In the genomic region with DNA sequence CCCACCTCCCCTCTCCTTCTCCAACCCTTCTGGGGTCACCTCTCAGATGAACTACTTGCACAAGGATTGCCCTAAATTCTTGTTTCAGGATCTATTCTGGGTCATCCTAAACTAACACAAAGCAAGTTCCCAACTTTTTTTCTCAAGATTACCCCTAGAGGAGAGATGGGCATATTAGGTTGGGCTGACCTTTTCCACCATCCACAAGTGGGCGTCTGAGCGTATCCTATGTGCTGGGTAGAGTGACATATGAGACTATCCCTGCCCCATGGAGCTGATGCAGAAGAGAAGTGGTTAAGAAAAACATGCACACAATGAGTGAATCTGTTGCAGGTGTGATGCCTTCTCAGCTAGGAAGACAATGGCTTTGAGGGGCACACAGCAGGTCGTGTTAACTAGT, we compare ENCODE assay signal across 18 cellular contexts.
DNase-seq lines count a peak whose midpoint lies in the region; ATAC-seq, FAIRE-seq and TF ChIP-seq lines count a peak whose summit lies in the region.
"Had no signal": no experiment of that assay in that cellular context is flagged by ENCODE, and none has a peak within 500 bp of the region (broad histone marks: within the 10 kb centered on the region; RNA-seq: fewer than 3 reads in every experiment).

No MANE protein-coding gene starts in this region.

- peaks cover 3% of the 10 kb centered on the region for H3K27me3 Mint-ChIP-seq in H9 (ENCODE audit: low read depth)
- no peaks in the 10 kb centered on the region; the same call in 1 of the 2 replicates for H3K27me3 Mint-ChIP-seq in WTC11 (ENCODE audit: low read depth)

- H3K79me1 ChIP-seq in H9 (ENCODE audit: insufficient read depth, low read depth, low read length, poor library complexity, severe bottlenecking) (no peaks in the 10 kb centered on the region), H1 (ENCODE audit: low read depth, low read length) (no peaks in the 10 kb centered on the region)

- POLR2A ChIA-PET in WTC11 (lab: Charles Lee) (no interaction called here), H1 (lab: Charles Lee; ENCODE audit: partially characterized antibody) (no interaction called here)

- H3K9me3 Mint-ChIP-seq in H9 (no peaks in the 10 kb centered on the region; a peak in 1 of 5 replicates), WTC11 (peaks cover 25% of the 10 kb centered on the region)
- H3K9me3 Mint-ChIP-seq: CD8-positive, alpha-beta T cell had no signal

- no peak for TF ChIP-seq POLR2A in H1 (IDR thresholded peaks at IDR 0.05; ENCODE audit: control extremely low read depth in 1 of 2, low read depth in 2 of 2, low read length in 2 of 2)

- H2AFZ ChIP-seq in H9 (ENCODE audit: low read length) (no peak overlapping the region), H1 (ENCODE audit: low read length) (no peak overlapping the region), osteoblast (ENCODE audit: low read length) (no peak overlapping the region)

- H3K36me3 ChIP-seq in H1 (ENCODE audit: control insufficient read depth in 2 of 4, insufficient read depth in 4 of 4, low read length in 3 of 4) (no peaks in the 10 kb centered on the region), osteoblast (ENCODE audit: insufficient read depth, low read length) (no peaks in the 10 kb centered on the region), small intestine (ENCODE audit: control insufficient read depth in 2 of 2, insufficient read depth in 2 of 2, low read length in 2 of 2) (no peaks in the 10 kb centered on the region)
- H3K36me3 ChIP-seq: BLaER1 had no signal

- TF ChIP-seq RAD21 in H1 (IDR thresholded peaks at IDR 0.05 in 1 of 2, conservative IDR thresholded peaks at IDR 0.05 in 1 of 2; ENCODE audit: low read depth in 2 of 2, low read length in 2 of 2) = peak; percentile 14 to 31; a peak in 3 of 4 replicates

- H4K5ac ChIP-seq in H9 (ENCODE audit: insufficient read length, low read depth, low read length) = no peak overlapping the region
- H4K5ac ChIP-seq in H1 (ENCODE audit: insufficient read length, low read depth, low read length) = no peak overlapping the region

- no peak for FAIRE-seq in H1 (lab: Jason Lieb, UNC)
- FAIRE-seq in small intestine (lab: Jason Lieb, UNC) = no peak
- FAIRE-seq: G401.6, GM12892 had no signal

- H3K4me3 ChIP-seq in H1 (ENCODE audit: extremely low read depth in 1 of 4, insufficient read depth in 2 of 4, low read depth in 3 of 4, low read length in 4 of 4) (no peak overlapping the region), osteoblast (ENCODE audit: insufficient read depth, low read length) (no peak overlapping the region), small intestine (ENCODE audit: low read depth in 1 of 2, low read length in 2 of 2) (no peak overlapping the region)
- H3K4me3 ChIP-seq: BLaER1 had no signal

- H2BK5ac ChIP-seq in H9 (ENCODE audit: insufficient read length, low read length) (no peak overlapping the region), H1 (ENCODE audit: low read depth, low read length) (no peak overlapping the region)

- no CpG with 5 or more reads among the region's 3 CpGs for WGBS in H9 (ENCODE audit: extremely low coverage, insufficient read length, low lambda C conversion rate)
- WGBS in H1 (ENCODE audit: extremely low coverage in 1 of 2, insufficient coverage in 1 of 2, insufficient read length in 1 of 2, insufficient replicate concordance in 2 of 2, low coverage in 1 of 2, low lambda C conversion rate in 2 of 2, missing lambda C conversion rate in 1 of 2), 2 experiments = 85% methylated on average over 3 of the region's 3 CpGs; no CpG with 5 or more reads in 1 of the 2 experiments
- 66 to 73% (median 72%) methylated on average over 3 of the region's 3 CpGs for WGBS in small intestine, 3 donors

- no peaks in the 10 kb centered on the region for H4K20me1 ChIP-seq in H9 (ENCODE audit: control insufficient read depth, insufficient read depth, insufficient read length)
- H4K20me1 ChIP-seq in H1 (replicated peaks in 1 of 2; ENCODE audit: control insufficient read depth in 1 of 2, insufficient read depth in 2 of 2, low read length in 2 of 2) = peaks cover 0 to 2% of the 10 kb centered on the region in 2 experiments
- H4K20me1 ChIP-seq in osteoblast (ENCODE audit: insufficient read depth, low read length) = no peaks in the 10 kb centered on the region
- H4K20me1 ChIP-seq: BLaER1 had no signal

- no peaks in the 10 kb centered on the region for H3K79me2 ChIP-seq in H9 (ENCODE audit: insufficient read depth, low read length)
- no peaks in the 10 kb centered on the region for H3K79me2 ChIP-seq in H1 (ENCODE audit: control insufficient read depth in 1 of 2, insufficient read depth in 2 of 2, low read length in 2 of 2)
- H3K79me2 ChIP-seq in osteoblast (ENCODE audit: insufficient read depth, low read length) = no peaks in the 10 kb centered on the region

- CTCF ChIA-PET in WTC11 (lab: Charles Lee) (interaction anchor here (0.8 to 1.3 kb wide), 3 partner anchors 9 to 215 kb away, joined by 3 to 4 read pairs (median 4); no protein-coding TSS in a partner anchor), H1 (lab: Charles Lee; ENCODE audit: partially characterized antibody) (interaction anchor here (0.7 to 1.7 kb wide), 10 partner anchors 9 to 171 kb away, joined by 3 to 4 read pairs (median 3); no protein-coding TSS in a partner anchor)

- H3K4me3 Mint-ChIP-seq in H9 (no peak overlapping the region), WTC11 (no peak overlapping the region)
- H3K4me3 Mint-ChIP-seq: CD4-positive, CD25-positive, alpha-beta regulatory T cell; CD8-positive, alpha-beta T cell had no signal

- TF ChIP-seq CTCF in H9 (conservative IDR thresholded peaks at IDR 0.05) (peak; percentile 20; the same call in 1 of the 3 replicates), WTC11 (IDR thresholded peaks at IDR 0.05) (no peak), H1 (IDR thresholded peaks at IDR 0.05; ENCODE audit: control extremely low read depth in 1 of 3, insufficient read depth in 1 of 3, low read depth in 1 of 3, low read length in 3 of 3) (peak; percentile 5 to 56 (median 43)), osteoblast (IDR thresholded peaks at IDR 0.05; ENCODE audit: extremely low read depth, low read depth, low read length) (peak; percentile 5)

- H3K36me3 Mint-ChIP-seq in H9 (ENCODE audit: insufficient read depth in 1 of 3, low read depth in 3 of 3) = no peaks in the 10 kb centered on the region
- peaks cover 5% of the 10 kb centered on the region; the same call in 1 of the 2 replicates for H3K36me3 Mint-ChIP-seq in WTC11
- H3K36me3 Mint-ChIP-seq: CD4-positive, CD25-positive, alpha-beta regulatory T cell; CD8-positive, alpha-beta T cell had no signal

- H4K91ac ChIP-seq in H9 (ENCODE audit: insufficient read length, low read depth, low read length) (no peak overlapping the region), H1 (replicated peaks; ENCODE audit: insufficient read length, low read length) (no peak overlapping the region)

- H3K23ac ChIP-seq in H9 (ENCODE audit: insufficient read length, low read depth, low read length) (no peak overlapping the region), H1 (ENCODE audit: insufficient read length) (no peak overlapping the region)

- no peak overlapping the region for H3K27ac Mint-ChIP-seq in H9
- no peak overlapping the region for H3K27ac Mint-ChIP-seq in WTC11
- H3K27ac Mint-ChIP-seq: CD4-positive, CD25-positive, alpha-beta regulatory T cell; CD8-positive, alpha-beta T cell had no signal

- H3K27ac ChIP-seq in H9 (ENCODE audit: insufficient read length, low read depth, low read length) (no peak overlapping the region), H1 (ENCODE audit: low read depth, low read length) (no peak overlapping the region), osteoblast (ENCODE audit: low read depth, low read length) (no peak overlapping the region), small intestine (ENCODE audit: low read depth in 1 of 2, low read length in 1 of 2) (no peak overlapping the region)
- H3K27ac ChIP-seq: BLaER1, C4-2B had no signal

- TF ChIP-seq EP300 in H1 (IDR thresholded peaks at IDR 0.05; ENCODE audit: borderline replicate concordance in 1 of 2, low read depth in 2 of 2, low read length in 2 of 2) = no peak

- no peaks in the 10 kb centered on the region for H3K23me2 ChIP-seq in H9 (ENCODE audit: insufficient read length, low read depth, low read length, poor library complexity, severe bottlenecking)
- no peaks in the 10 kb centered on the region for H3K23me2 ChIP-seq in H1 (ENCODE audit: low read depth, low read length)

- DNase-seq in H9 (no peak), WTC11 (ENCODE audit: low spot score) (no peak), H1 (ENCODE audit: low read depth in 1 of 2, low spot score in 2 of 2) (no peak), osteoblast (ENCODE audit: insufficient read length, low spot score, missing footprints) (peak; percentile 47), T1000 (lab: John Stamatoyannopoulos, UW) (no peak), NCI-H1092 (lab: John Stamatoyannopoulos, UW) (no peak), small intestine (no peak)
- DNase-seq: Caco-2; CD4-positive, CD25-positive, alpha-beta regulatory T cell; CD8-positive, alpha-beta T cell; DMS153; DND-41; HCEC 1CT had no signal

- no peak overlapping the region for H2AK5ac ChIP-seq in H9 (ENCODE audit: insufficient read length, low read length)
- H2AK5ac ChIP-seq in H1 (ENCODE audit: low read depth, low read length) = no peak overlapping the region

- H3T11ph ChIP-seq in H9 (ENCODE audit: low read length) = no peak overlapping the region

- no peaks in the 10 kb centered on the region for H3K9me3 ChIP-seq in H9 (ENCODE audit: control insufficient read depth, low read depth, low read length)
- no peaks in the 10 kb centered on the region for H3K9me3 ChIP-seq in H1 (ENCODE audit: insufficient read depth in 2 of 2, low read depth in 1 of 2, low read length in 1 of 2)
- no peaks in the 10 kb centered on the region for H3K9me3 ChIP-seq in osteoblast (ENCODE audit: low read depth, low read length)
- H3K9me3 ChIP-seq in small intestine (ENCODE audit: control insufficient read depth, low read depth) = no peaks in the 10 kb centered on the region
- H3K9me3 ChIP-seq: Caco-2 had no signal

- H3K4ac ChIP-seq in H9 (ENCODE audit: low read depth, low read length) = no peak overlapping the region
- no peak overlapping the region for H3K4ac ChIP-seq in H1 (replicated peaks; ENCODE audit: insufficient read length, low read depth, low read length)

- H2BK120ac ChIP-seq in H9 (ENCODE audit: low read depth, low read length, poor library complexity, severe bottlenecking) = no peak overlapping the region
- H2BK120ac ChIP-seq in H1 (replicated peaks; ENCODE audit: low read depth, low read length) = no peak overlapping the region

- no peak overlapping the region for H3K18ac ChIP-seq in H9 (ENCODE audit: insufficient read length, low read depth, low read length)
- H3K18ac ChIP-seq in H1 (ENCODE audit: extremely low read depth, low read length) = no peak overlapping the region

- no peaks in the 10 kb centered on the region for H3K4me1 ChIP-seq in H9 (ENCODE audit: insufficient read depth, low read length)
- H3K4me1 ChIP-seq in H1 (replicated peaks in 1 of 4; ENCODE audit: control insufficient read depth in 3 of 4, insufficient read depth in 4 of 4, low read length in 3 of 4) = no peaks in the 10 kb centered on the region
- H3K4me1 ChIP-seq in osteoblast (ENCODE audit: insufficient read depth, low read length) = no peaks in the 10 kb centered on the region
- no peaks in the 10 kb centered on the region for H3K4me1 ChIP-seq in small intestine (ENCODE audit: control insufficient read depth in 2 of 2, insufficient read depth in 1 of 2, low read depth in 1 of 2, low read length in 1 of 2)
- H3K4me1 ChIP-seq: BLaER1, Caco-2 had no signal

- H3K56ac ChIP-seq in H9 (ENCODE audit: insufficient read length, low read depth, low read length) (no peak overlapping the region), H1 (replicated peaks; ENCODE audit: insufficient read length, low read depth, low read length) (no peak overlapping the region)

- H3K27me3 ChIP-seq in H9 (ENCODE audit: insufficient read depth, low read length) (no peaks in the 10 kb centered on the region), H1 (replicated peaks in 1 of 4; ENCODE audit: control insufficient read depth in 3 of 4, extremely low read depth in 1 of 4, insufficient read depth in 3 of 4, low read length in 3 of 4) (no peaks in the 10 kb centered on the region), osteoblast (ENCODE audit: insufficient read depth, low read length) (no peaks in the 10 kb centered on the region), small intestine (ENCODE audit: control insufficient read depth in 2 of 2, insufficient read depth in 2 of 2, low read length in 2 of 2) (no peaks in the 10 kb centered on the region)
- H3K27me3 ChIP-seq: BLaER1 had no signal

- no peak overlapping the region for H4K8ac ChIP-seq in H9 (replicated peaks; ENCODE audit: insufficient read length, low read depth, low read length)
- no peak overlapping the region for H4K8ac ChIP-seq in H1 (ENCODE audit: extremely low read depth, insufficient read depth, low read length)

- H2BK12ac ChIP-seq in H9 (ENCODE audit: insufficient read length, low read depth, low read length) (no peak overlapping the region), H1 (ENCODE audit: low read depth, low read length) (no peak overlapping the region)

- H3K4me1 Mint-ChIP-seq in H9 (no peaks in the 10 kb centered on the region), WTC11 (no peaks in the 10 kb centered on the region)
- H3K4me1 Mint-ChIP-seq: CD4-positive, CD25-positive, alpha-beta regulatory T cell had no signal

- H2BK15ac ChIP-seq in H9 (ENCODE audit: low read depth, low read length) (no peak overlapping the region), H1 (ENCODE audit: low read length) (no peak overlapping the region)

- no peak overlapping the region for H3K9ac ChIP-seq in H9 (ENCODE audit: extremely low read depth, insufficient read length, low read length)
- H3K9ac ChIP-seq in H1 (replicated peaks in 1 of 4; ENCODE audit: extremely low read depth in 1 of 4, low read depth in 3 of 4, low read length in 3 of 4) = no peak overlapping the region
- H3K9ac ChIP-seq: BLaER1 had no signal

- ATAC-seq in WTC11 (peak; percentile 41; the same call in 1 of the 2 replicates), HG03095 (IDR thresholded peaks at IDR 0.05; ENCODE audit: unreplicated experiment) (no peak)
- ATAC-seq: CD8-positive, alpha-beta T cell had no signal

- H3K4me2 ChIP-seq in H9 (ENCODE audit: insufficient read depth, insufficient read length, low read length) (no peak overlapping the region), H1 (ENCODE audit: insufficient read depth in 1 of 2, low read depth in 2 of 2, low read length in 2 of 2) (no peak overlapping the region), osteoblast (ENCODE audit: insufficient read depth, low read length) (no peak overlapping the region)
- H3K4me2 ChIP-seq: BLaER1 had no signal

- H2BK20ac ChIP-seq in H9 (ENCODE audit: low read depth, low read length, poor library complexity, severe bottlenecking) = no peak overlapping the region
- H2BK20ac ChIP-seq in H1 (ENCODE audit: low read length) = no peak overlapping the region

- no peak overlapping the region for H3K14ac ChIP-seq in H9 (ENCODE audit: insufficient read depth, low read length)
- no peak overlapping the region for H3K14ac ChIP-seq in H1 (ENCODE audit: insufficient read length)
